ENCODE assay signal across 8 cellular contexts in genomic region chr3:45995370-45996192, GRCh38. TPM values are rescaled to one million over a fixed set of nuclear protein-coding genes. Genes with fewer than 3 reads are reported as not detected.
DNase-seq lines count a peak whose midpoint lies in the region; ATAC-seq and TF ChIP-seq lines count a peak whose summit lies in the region.

Gene FYCO1, minus strand, starts transcription at chr3:45995824. Its CDS starts 10,914 bp downstream, at chr3:45984910.

- ATAC-seq in GM19467 (IDR thresholded peaks at IDR 0.05; ENCODE audit: unreplicated experiment): peak; percentile 86

- no peaks in the 10 kb centered on the region for H4K20me1 ChIP-seq in OCI-LY1 (ENCODE audit: insufficient read depth, low read length)

- peaks cover 4% of the 10 kb centered on the region; the same call in 1 of the 2 replicates for H3K79me2 ChIP-seq in OCI-LY1 (ENCODE audit: insufficient read depth, low read length)

- no peaks in the 10 kb centered on the region for H3F3A ChIP-seq in OCI-LY1 (ENCODE audit: insufficient read depth, low read length)

- H3K27me3 Mint-ChIP-seq in endothelial cell (ENCODE audit: unreplicated experiment): peaks cover 5% of the 10 kb centered on the region

- H3K4me3 Mint-ChIP-seq in endothelial cell (ENCODE audit: unreplicated experiment): peak within 1 kb of the TSS; percentile 93

- H2AFZ ChIP-seq in OCI-LY1 (ENCODE audit: low read length): 0 out of 2 replicates have a peak within 1 kb of the TSS, but pooled peaks have one; percentile 70

- peaks cover 25% of the 10 kb centered on the region for H3K4me1 Mint-ChIP-seq in endothelial cell (ENCODE audit: unreplicated experiment)

- no peaks in the 10 kb centered on the region for H3K9me3 Mint-ChIP-seq in endothelial cell (ENCODE audit: unreplicated experiment)

- TF ChIP-seq CTCF in OCI-LY1 (IDR thresholded peaks at IDR 0.05; ENCODE audit: low read length): no peak
- no peak for TF ChIP-seq CTCF in endothelial cell (IDR thresholded peaks at IDR 0.05; ENCODE audit: unreplicated experiment)

- no peaks in the 10 kb centered on the region for H3K9me2 ChIP-seq in OCI-LY1 (ENCODE audit: low read depth, low read length)

- H3K27ac Mint-ChIP-seq in endothelial cell (ENCODE audit: unreplicated experiment): peak within 1 kb of the TSS; percentile 67

- WGBS in mesodermal cell (ENCODE audit: insufficient coverage in 2 of 2), 2 experiments: 2 to 6% methylated on average over 52 to 59 of the region's 62 CpGs

- peaks cover 36% of the 10 kb centered on the region for H3K4me1 ChIP-seq in OCI-LY1 (ENCODE audit: insufficient read depth, low read length, severe bottlenecking)
- peaks cover 16% of the 10 kb centered on the region for H3K4me1 ChIP-seq in mesodermal cell (ENCODE audit: control insufficient read depth, insufficient read depth, low read length, poor library complexity, severe bottlenecking)

- H3K9ac ChIP-seq in OCI-LY1 (ENCODE audit: low read length): peak within 1 kb of the TSS; percentile 89

- no peaks in the 10 kb centered on the region; the same call in 1 of the 2 replicates for H3K27me3 ChIP-seq in OCI-LY1 (ENCODE audit: insufficient read depth, low read length)

- peak within 1 kb of the TSS; percentile 88 for H3K4me2 ChIP-seq in OCI-LY1 (ENCODE audit: low read length)

- H3K9me3 ChIP-seq in OCI-LY1 (ENCODE audit: low read length) (no peaks in the 10 kb centered on the region), mesodermal cell (ENCODE audit: control insufficient read depth, low read length) (no peaks in the 10 kb centered on the region)

- H3K27ac ChIP-seq in OCI-LY1 (ENCODE audit: low read depth, low read length, poor library complexity, severe bottlenecking) (peak within 1 kb of the TSS; percentile 66), mesodermal cell (ENCODE audit: low read depth, low read length, severe bottlenecking) (peak within 1 kb of the TSS; percentile 59)

- H3K4me3 ChIP-seq in OCI-LY1 (ENCODE audit: low read depth, low read length, poor library complexity, severe bottlenecking) (peak within 1 kb of the TSS; percentile 80), mesodermal cell (ENCODE audit: extremely low read depth, insufficient read depth, low read length, poor library complexity, severe bottlenecking) (peak within 1 kb of the TSS; percentile 89)

- H3K36me3 ChIP-seq in OCI-LY1 (ENCODE audit: insufficient read depth, low read length): no peaks in the 10 kb centered on the region
- peaks cover 4% of the 10 kb centered on the region for H3K36me3 ChIP-seq in mesodermal cell (ENCODE audit: control insufficient read depth, insufficient read depth, low read length)

- peak; percentile 87 for DNase-seq in COLO668 (lab: John Stamatoyannopoulos, UW; ENCODE audit: unreplicated experiment)
- peak; percentile 68 for DNase-seq in HS-27A (ENCODE audit: low read depth)
- peak; percentile 90 for DNase-seq in activated CD8-positive, alpha-beta memory T cell treated with anti-CD3 and anti-CD28 coated beads, Interleukin-2, amount 50 U/mL, for 4 hours
- peak; percentile 89 for DNase-seq in endothelial cell (ENCODE audit: low spot score)
- DNase-seq in stimulated activated CD8-positive, alpha-beta memory T cell treated with anti-CD3 and anti-CD28 coated beads, Interleukin-15, amount 100 ng/mL, for 4 hours (ENCODE audit: low read depth in 2 of 2): peak; percentile 79 to 83

- no peaks in the 10 kb centered on the region for H3K36me3 Mint-ChIP-seq in endothelial cell (ENCODE audit: low read depth, unreplicated experiment)

RNA-seq across cellular contexts. Expression of gene FYCO1, which starts in this region (rescaled TPM):
- total RNA-seq in endothelial cell (ENCODE audit: unreplicated experiment): 13.8 TPM
- polyA plus RNA-seq in mesodermal cell (2013, experiment 1 of 2): 6.5 TPM
- polyA plus RNA-seq in mesodermal cell (2013, experiment 2 of 2): 6.3 TPM

Comparison
In these comparisons a context has a peak if more than half of its experiments do, and no peak if none do; other contexts are left out.
1. Peak in every context shown above with its lines: DNase-seq, ATAC-seq, H3K4me3 ChIP-seq and H3K27ac ChIP-seq.